Comparison of ENCODE assay signal across 1 cellular context in genomic region chr19:35045667-35046300, GRCh38.
TF ChIP-seq lines count a peak whose summit lies in the region.

No MANE protein-coding gene starts in this region.

TF ChIP-seq in IMR-90, 13 proteins besides CTCF, POLR2A, EP300 and RAD21:
- no peak for TF ChIP-seq USF2 (IDR thresholded peaks at IDR 0.05; ENCODE audit: low read depth, low read length)
- no peak for TF ChIP-seq RFX5 (IDR thresholded peaks at IDR 0.05; ENCODE audit: low read depth, low read length)
- TF ChIP-seq FOS (IDR thresholded peaks at IDR 0.05; ENCODE audit: low read depth, low read length): no peak
